In genomic region chr3:120161902-120162301, GRCh38 we compare ENCODE assay signal across 2 cellular contexts.
TF ChIP-seq lines count a peak whose summit lies in the region.

No MANE protein-coding gene starts in this region.

TF ChIP-seq in A549, 52 proteins besides CTCF, POLR2A, EP300 and RAD21:
- no peak for TF ChIP-seq REST (IDR thresholded peaks at IDR 0.05)
- no peak for TF ChIP-seq HMGXB4 (CRISPR knock-in tag; IDR thresholded peaks at IDR 0.05; ENCODE audit: borderline replicate concordance)
- no peak for TF ChIP-seq ZSCAN20 (CRISPR knock-in tag; IDR thresholded peaks at IDR 0.05)
- no peak for TF ChIP-seq HES2 (IDR thresholded peaks at IDR 0.05)

TF ChIP-seq in IMR-90, 13 proteins besides CTCF, POLR2A, EP300 and RAD21:
- TF ChIP-seq CHD1 (IDR thresholded peaks at IDR 0.05; ENCODE audit: low read depth, low read length) = no peak
- TF ChIP-seq USF2 (IDR thresholded peaks at IDR 0.05; ENCODE audit: low read depth, low read length) = no peak
- TF ChIP-seq NFE2L2 (IDR thresholded peaks at IDR 0.05; ENCODE audit: low read depth, low read length) = no peak
- no peak for TF ChIP-seq RCOR1 (IDR thresholded peaks at IDR 0.05; ENCODE audit: insufficient replicate concordance, low read length)
- TF ChIP-seq MAZ (IDR thresholded peaks at IDR 0.05; ENCODE audit: borderline replicate concordance, low read depth, low read length) = no peak
- TF ChIP-seq MXI1 (IDR thresholded peaks at IDR 0.05; ENCODE audit: borderline replicate concordance, low read depth, low read length) = no peak
- no peak for TF ChIP-seq CEBPB (IDR thresholded peaks at IDR 0.05; ENCODE audit: low read depth, low read length)
- TF ChIP-seq ELK1 (IDR thresholded peaks at IDR 0.05; ENCODE audit: borderline replicate concordance, low read depth, low read length) = no peak
- TF ChIP-seq MAFK (IDR thresholded peaks at IDR 0.05; ENCODE audit: low read depth, low read length) = no peak
- no peak for TF ChIP-seq FOS (IDR thresholded peaks at IDR 0.05; ENCODE audit: low read depth, low read length)
- TF ChIP-seq BHLHE40 (IDR thresholded peaks at IDR 0.05; ENCODE audit: low read depth, low read length) = no peak
- no peak for TF ChIP-seq RFX5 (IDR thresholded peaks at IDR 0.05; ENCODE audit: low read depth, low read length)
- TF ChIP-seq SMC3 (IDR thresholded peaks at IDR 0.05; ENCODE audit: low read depth, low read length) = no peak
